In genomic region chr22:43587574-43587973, GRCh38 we compare ENCODE assay signal across 13 cellular contexts.
"Had no signal": no experiment of that assay in that cellular context is flagged by ENCODE, and none has a peak within 500 bp of the region (broad histone marks: within the 10 kb centered on the region; RNA-seq: fewer than 3 reads in every experiment).

No MANE protein-coding gene starts in this region.

- H3K4me3 ChIP-seq: cardiac muscle cell, heart left ventricle, spleen, stomach, testis had no signal

- DNase-seq: activated CD4-positive, alpha-beta T cell treated with anti-CD3 and anti-CD28 coated beads, Interleukin-2, amount 50 U/mL, for 48 hours; activated naive CD4-positive, alpha-beta T cell treated with anti-CD3 and anti-CD28 coated beads for 36 hours; activated naive CD8-positive, alpha-beta T cell treated with anti-CD3 and anti-CD28 coated beads, Interleukin-2, amount 50 U/mL, for 24 hours; aorta; foreskin melanocyte; heart left ventricle; immature natural killer cell; spleen; stomach; T-cell; T-helper 9 cell; testis had no signal

- H3K36me3 ChIP-seq: cardiac muscle cell, spleen had no signal

- H3K27me3 ChIP-seq: cardiac muscle cell, heart left ventricle, stomach, testis had no signal

- H3K27ac ChIP-seq: cardiac muscle cell, heart left ventricle, spleen, stomach, testis had no signal

- H3K4me1 ChIP-seq: heart left ventricle, spleen, stomach, testis had no signal

- H3K9me3 ChIP-seq: testis had no signal
